ENCODE assay signal across 16 cellular contexts in the genomic region with DNA sequence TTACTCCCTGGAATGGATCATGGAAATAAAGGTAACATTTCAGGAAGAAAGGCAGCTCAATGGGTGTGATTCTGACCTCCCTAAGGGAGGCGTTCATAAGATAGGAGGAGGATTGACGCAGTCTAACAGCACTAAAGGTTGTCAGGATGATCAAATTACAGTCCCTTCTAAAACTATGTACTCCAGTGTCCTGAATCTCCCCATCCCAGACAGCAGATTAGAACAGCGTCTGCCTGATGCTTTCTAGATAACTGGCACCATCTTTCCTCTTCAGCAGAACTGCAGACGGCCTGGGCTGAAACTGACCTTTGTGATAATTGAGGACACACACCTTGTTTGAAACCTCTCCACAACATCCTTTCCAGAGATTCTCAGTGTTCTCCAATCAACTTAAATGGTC. TPM values are rescaled to one million over a fixed set of nuclear protein-coding genes. Genes with fewer than 3 reads are reported as not detected.
DNase-seq lines count a peak whose midpoint lies in the region; ATAC-seq and TF ChIP-seq lines count a peak whose summit lies in the region.
"Had no signal": no experiment of that assay in that cellular context is flagged by ENCODE, and none has a peak within 500 bp of the region (broad histone marks: within the 10 kb centered on the region; RNA-seq: fewer than 3 reads in every experiment).

No MANE protein-coding gene starts in this region.

- H3K27ac ChIP-seq in BLaER1 treated with 17β-estradiol and CSF1 and Interleukin-3, amounts not matched to agents 10 nM and 100 nM = peak overlapping the region in 5 of 11 experiments; percentile 5 to 65 (median 63); a peak in 4 of 22 replicates
- peak overlapping the region; percentile 32 to 64 (median 54) for H3K27ac ChIP-seq in gastrocnemius medialis
- H3K27ac ChIP-seq: GM23248 had no signal

- no peak overlapping the region for H3K9ac ChIP-seq in BLaER1 treated with 17β-estradiol and CSF1 and Interleukin-3, amounts not matched to agents 10 nM and 100 nM
- H3K9ac ChIP-seq: GM23248 had no signal

- no peaks in the 10 kb centered on the region for H3K36me3 Mint-ChIP-seq in activated T-helper 2 cell treated with anti-CD3 and anti-CD28 coated beads, Interferon-gamma antibody, Interleukin-2, Interleukin-4, amounts not matched to agents 10 μg/mL and 5 μg/mL and 100 μg/mL, durations not matched to agents 14 hours and 24 hours and 36 hours (ENCODE audit: low read depth)
- H3K36me3 Mint-ChIP-seq: CD14-positive monocyte; CD8-positive, alpha-beta T cell had no signal

- in situ Hi-C loops in gastrocnemius medialis (cut with MboI; ENCODE audit: low sequenced_read_pairs in 4 of 4) = no loop called here

- peak in 1 of 2 donors; percentile 63 for ATAC-seq in gastrocnemius medialis
- ATAC-seq: CD8-positive, alpha-beta T cell had no signal

- H3K9me3 ChIP-seq in BLaER1 treated with 17β-estradiol and CSF1 and Interleukin-3, amounts not matched to agents 10 nM and 100 nM (replicated peaks in 1 of 11) = peaks cover 0 to 11% (median 0%) of the 10 kb centered on the region in 11 experiments; a peak in 2 of 22 replicates
- no peaks in the 10 kb centered on the region for H3K9me3 ChIP-seq in gastrocnemius medialis
- no peaks in the 10 kb centered on the region for H3K9me3 ChIP-seq in BE2C

- peaks cover 25 to 52% (median 43%) of the 10 kb centered on the region in 10 experiments for H3K4me1 ChIP-seq in BLaER1 treated with 17β-estradiol and CSF1 and Interleukin-3, amounts not matched to agents 10 nM and 100 nM
- peaks cover 21 to 32% of the 10 kb centered on the region in 2 donors for H3K4me1 ChIP-seq in gastrocnemius medialis
- H3K4me1 ChIP-seq in BE2C = no peaks in the 10 kb centered on the region

- no peak for TF ChIP-seq CTCF in gastrocnemius medialis (IDR thresholded peaks at IDR 0.05 in 4 of 5, conservative IDR thresholded peaks at IDR 0.05 in 1 of 5)
- TF ChIP-seq CTCF in BE2C (IDR thresholded peaks at IDR 0.05; ENCODE audit: low read depth, low read length) = no peak

- H4K20me1 ChIP-seq in BLaER1 treated with 17β-estradiol and CSF1 and Interleukin-3, amounts not matched to agents 10 nM and 100 nM = no peaks in the 10 kb centered on the region

- H3K27me3 Mint-ChIP-seq in activated T-helper 2 cell treated with anti-CD3 and anti-CD28 coated beads, Interferon-gamma antibody, Interleukin-2, Interleukin-4, amounts not matched to agents 10 μg/mL and 5 μg/mL and 100 μg/mL, durations not matched to agents 14 hours and 24 hours and 36 hours (ENCODE audit: low read depth) = peaks cover 14% of the 10 kb centered on the region

- H3K9me3 Mint-ChIP-seq in activated T-helper 2 cell treated with anti-CD3 and anti-CD28 coated beads, Interferon-gamma antibody, Interleukin-2, Interleukin-4, amounts not matched to agents 10 μg/mL and 5 μg/mL and 100 μg/mL, durations not matched to agents 14 hours and 24 hours and 36 hours = no peaks in the 10 kb centered on the region
- H3K9me3 Mint-ChIP-seq: CD8-positive, alpha-beta T cell had no signal

- no peak overlapping the region for H3K4me3 ChIP-seq in BLaER1 treated with 17β-estradiol and CSF1 and Interleukin-3, amounts not matched to agents 10 nM and 100 nM
- H3K4me3 ChIP-seq in gastrocnemius medialis (no peak overlapping the region), BE2C (ENCODE audit: low read depth, low read length) (no peak overlapping the region)
- H3K4me3 ChIP-seq: GM23248 had no signal

- intact Hi-C loops in gastrocnemius medialis (cut with DNase I; ENCODE audit: low total_unique reads) = no loop called here
- intact Hi-C loops in activated T-helper 2 cell treated with anti-CD3 and anti-CD28 coated beads, Interferon-gamma antibody, Interleukin-2, Interleukin-4, amounts not matched to agents 10 μg/mL and 5 μg/mL and 100 μg/mL, durations not matched to agents 14 hours and 24 hours and 36 hours (cut with micrococcal nuclease) = no loop called here

- peak overlapping the region in 9 of 11 experiments; percentile 25 to 90 (median 71); a peak in 13 of 22 replicates for H3K4me2 ChIP-seq in BLaER1 treated with 17β-estradiol and CSF1 and Interleukin-3, amounts not matched to agents 10 nM and 100 nM

- TF ChIP-seq POLR2A in gastrocnemius medialis (IDR thresholded peaks at IDR 0.05) = no peak

- no peaks in the 10 kb centered on the region for H3K36me3 ChIP-seq in BLaER1 treated with 17β-estradiol and CSF1 and Interleukin-3, amounts not matched to agents 10 nM and 100 nM
- H3K36me3 ChIP-seq in gastrocnemius medialis = no peaks in the 10 kb centered on the region
- H3K36me3 ChIP-seq in BE2C = no peaks in the 10 kb centered on the region

- no peaks in the 10 kb centered on the region for H3K27me3 ChIP-seq in BLaER1 treated with 17β-estradiol and CSF1 and Interleukin-3, amounts not matched to agents 10 nM and 100 nM
- H3K27me3 ChIP-seq in gastrocnemius medialis = no peaks in the 10 kb centered on the region
- H3K27me3 ChIP-seq in BE2C = no peaks in the 10 kb centered on the region

- no peak overlapping the region for H3K4me3 Mint-ChIP-seq in activated T-helper 2 cell treated with anti-CD3 and anti-CD28 coated beads, Interferon-gamma antibody, Interleukin-2, Interleukin-4, amounts not matched to agents 10 μg/mL and 5 μg/mL and 100 μg/mL, durations not matched to agents 14 hours and 24 hours and 36 hours (ENCODE audit: low read depth)
- H3K4me3 Mint-ChIP-seq: B cell; CD14-positive monocyte; CD8-positive, alpha-beta T cell; H9 had no signal

- peaks cover 11% of the 10 kb centered on the region for H3K4me1 Mint-ChIP-seq in activated T-helper 2 cell treated with anti-CD3 and anti-CD28 coated beads, Interferon-gamma antibody, Interleukin-2, Interleukin-4, amounts not matched to agents 10 μg/mL and 5 μg/mL and 100 μg/mL, durations not matched to agents 14 hours and 24 hours and 36 hours (ENCODE audit: low read depth)

- DNase-seq in SK-N-DZ (ENCODE audit: low spot score) = peak; percentile 87
- peak; percentile 56 for DNase-seq in left kidney (ENCODE audit: low read depth, low spot score)
- DNase-seq in gastrocnemius medialis = no peak
- no peak for DNase-seq in NCI-H2227 treated with DMSO at 0.1 percent for 48 hours (lab: John Stamatoyannopoulos, UW)
- no peak for DNase-seq in activated T-helper 2 cell treated with anti-CD3 and anti-CD28 coated beads, Interferon-gamma antibody, Interleukin-2, Interleukin-4, amounts not matched to agents 10 μg/mL and 5 μg/mL and 100 μg/mL, durations not matched to agents 14 hours and 24 hours and 36 hours (ENCODE audit: low spot score)
- no peak for DNase-seq in BE2C
- DNase-seq: CD8-positive, alpha-beta T cell; COR-L47; DMS153; DMS79 treated with DMSO at 0.1 percent for 48 hours; EL; GM23248; H9 had no signal

- H3K27ac Mint-ChIP-seq in activated T-helper 2 cell treated with anti-CD3 and anti-CD28 coated beads, Interferon-gamma antibody, Interleukin-2, Interleukin-4, amounts not matched to agents 10 μg/mL and 5 μg/mL and 100 μg/mL, durations not matched to agents 14 hours and 24 hours and 36 hours = no peak overlapping the region
- H3K27ac Mint-ChIP-seq: B cell; CD8-positive, alpha-beta T cell; H9 had no signal

RNA-seq across cellular contexts. Expression of gene SACS, which starts 25.5 kb away (rescaled TPM):
- 20.2 and 21.1 TPM in 2 replicates for polyA plus RNA-seq in SK-N-DZ (2014; cell fraction: cytosol; rRNA removed)
- 61.9 and 76.8 TPM in 2 replicates for polyA plus RNA-seq in SK-N-DZ (2014; cell fraction: nucleus; rRNA removed)
- total RNA-seq in gastrocnemius medialis = 10 to 100 TPM; 23.8 to 36.5 (median 31.8) TPM
- 34.0 and 34.3 TPM in 2 replicates for total RNA-seq in activated T-helper 2 cell treated with anti-CD3 and anti-CD28 coated beads, Interferon-gamma antibody, Interleukin-2, Interleukin-4, amounts not matched to agents 10 μg/mL and 5 μg/mL and 100 μg/mL, durations not matched to agents 14 hours and 24 hours and 36 hours
- 11.4 TPM for polyA plus RNA-seq in BE2C (2012; ENCODE audit: insufficient read depth, insufficient read length, low read depth)

Comparison
In these comparisons a context has a peak if more than half of its experiments do, and no peak if none do; other contexts are left out.
1. DNase-seq: peak in SK-N-DZ (single experiment) and left kidney (single experiment); none in gastrocnemius medialis (0 of 2), NCI-H2227 treated with DMSO at 0.1 percent for 48 hours (single experiment), activated T-helper 2 cell treated with anti-CD3 and anti-CD28 coated beads, Interferon-gamma antibody, Interleukin-2, Interleukin-4, amounts not matched to agents 10 μg/mL and 5 μg/mL and 100 μg/mL, durations not matched to agents 14 hours and 24 hours and 36 hours (single experiment) and BE2C (single experiment).